ENCODE assay signal across 8 cellular contexts in the genomic region with DNA sequence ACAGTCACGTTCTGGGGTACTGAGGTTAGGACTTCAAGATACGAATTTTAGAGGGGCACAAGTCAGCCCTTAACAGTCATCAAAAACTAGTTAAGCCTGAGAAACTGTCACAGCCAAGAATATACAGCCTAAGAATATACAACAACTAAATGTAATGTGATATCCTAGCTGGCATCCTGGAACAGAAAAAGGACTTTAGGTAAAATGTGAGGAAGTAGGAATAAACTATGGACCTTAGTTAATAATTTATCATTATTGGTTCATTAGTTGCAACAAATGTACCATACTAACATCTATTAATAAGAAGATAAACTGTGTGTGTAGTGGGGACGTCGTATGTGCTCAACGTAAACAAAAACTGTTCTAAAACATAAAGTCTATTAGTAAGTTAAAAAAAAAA. TPM values are rescaled to one million over a fixed set of nuclear protein-coding genes. Genes with fewer than 3 reads are reported as not detected.
DNase-seq lines count a peak whose midpoint lies in the region; ATAC-seq and TF ChIP-seq lines count a peak whose summit lies in the region.

No MANE protein-coding gene starts in this region.

- peaks cover 5% of the 10 kb centered on the region for H3K36me3 Mint-ChIP-seq in T-helper 17 cell (ENCODE audit: low read depth)

- H3K4me3 Mint-ChIP-seq in T-helper 17 cell, result peak overlapping the region; percentile 99

- H3K27ac Mint-ChIP-seq in T-helper 17 cell, result peak overlapping the region; percentile 98

- no peaks in the 10 kb centered on the region for H3K9me3 ChIP-seq in T-helper 17 cell (ENCODE audit: control insufficient read depth, low read length, poor library complexity, severe bottlenecking)

- ATAC-seq in T-helper 17 cell, result no peak
- ATAC-seq in GM19463 (IDR thresholded peaks at IDR 0.05; ENCODE audit: unreplicated experiment), result no peak

- H3K4me3 ChIP-seq in GM12865 (ENCODE audit: low read depth, low read length), result peak overlapping the region; percentile 73
- peak overlapping the region; percentile 99 for H3K4me3 ChIP-seq in fibroblast of villous mesenchyme (ENCODE audit: low read depth, low read length)
- peak overlapping the region; percentile 95 for H3K4me3 ChIP-seq in skeletal muscle cell (ENCODE audit: low read depth, low read length)

- peaks cover 47% of the 10 kb centered on the region for H3K4me1 Mint-ChIP-seq in T-helper 17 cell

- H3K27me3 Mint-ChIP-seq in T-helper 17 cell, result no peaks in the 10 kb centered on the region

- in situ Hi-C loops in G401 (cut with HindIII; ENCODE audit: low sequenced_read_pairs), result no loop called here

- TF ChIP-seq CTCF in GM12865 (IDR thresholded peaks at IDR 0.05; ENCODE audit: insufficient read depth, low read depth, low read length, missing control alignments), result no peak
- TF ChIP-seq CTCF in fibroblast of villous mesenchyme (IDR thresholded peaks at IDR 0.05; ENCODE audit: insufficient read depth, low read depth, low read length), result no peak

- DNase-seq in GM12865 (ENCODE audit: low read depth) (no peak), T-helper 17 cell (no peak), fibroblast of villous mesenchyme (ENCODE audit: low read depth) (no peak), skeletal muscle cell (ENCODE audit: low read depth) (no peak), G401 (ENCODE audit: low spot score) (no peak), hippocampal formation (lab: John Stamatoyannopoulos, UW) (no peak), NCI-H187 (lab: John Stamatoyannopoulos, UW) (no peak)

RNA-seq across cellular contexts. Expression of a gene that starts 1.1 kb away (rescaled TPM):
- total RNA-seq in T-helper 17 cell (100 to 1,000 TPM; 266 to 276 TPM), fibroblast of villous mesenchyme (44.8 and 82.0 TPM in 2 replicates)
- total RNA-seq in G401 (2014; rRNA removed; shearing (Covaris generic)), result 19.6 and 29.3 TPM in 2 replicates

RNA-seq across cellular contexts. Expression of a gene that starts 30.0 kb away (rescaled TPM):
- total RNA-seq in T-helper 17 cell (1 to 10 TPM; 1.0 to 1.7 TPM), fibroblast of villous mesenchyme (6.1 and 9.1 TPM in 2 replicates)
- 10.5 and 14.0 TPM in 2 replicates for total RNA-seq in G401 (2014; rRNA removed; shearing (Covaris generic))
